1 cellular context compared by ENCODE assay signal in the genomic region with DNA sequence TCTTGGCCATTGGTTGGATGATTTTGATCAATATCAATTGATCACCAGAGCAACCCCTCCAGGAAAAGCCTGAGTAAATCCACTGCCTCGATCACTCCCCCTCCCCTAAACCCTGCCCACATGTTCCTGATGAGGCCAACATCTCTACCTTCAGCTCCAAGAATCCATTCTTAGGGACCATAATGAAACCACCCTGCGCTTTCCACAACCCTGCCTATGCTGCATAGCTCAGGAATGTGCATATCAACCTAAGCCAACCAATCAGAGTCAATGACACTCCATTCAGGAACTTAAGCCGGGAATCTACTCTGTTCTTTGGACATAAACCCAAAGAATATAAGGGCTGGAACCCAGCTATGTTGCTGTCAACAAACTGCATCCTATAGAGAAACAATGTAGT.
TF ChIP-seq lines count a peak whose summit lies in the region.

No MANE protein-coding gene starts in this region.

TF ChIP-seq in GM23338, 12 proteins besides CTCF, POLR2A, EP300 and RAD21:
- TF ChIP-seq, protein P1, sequence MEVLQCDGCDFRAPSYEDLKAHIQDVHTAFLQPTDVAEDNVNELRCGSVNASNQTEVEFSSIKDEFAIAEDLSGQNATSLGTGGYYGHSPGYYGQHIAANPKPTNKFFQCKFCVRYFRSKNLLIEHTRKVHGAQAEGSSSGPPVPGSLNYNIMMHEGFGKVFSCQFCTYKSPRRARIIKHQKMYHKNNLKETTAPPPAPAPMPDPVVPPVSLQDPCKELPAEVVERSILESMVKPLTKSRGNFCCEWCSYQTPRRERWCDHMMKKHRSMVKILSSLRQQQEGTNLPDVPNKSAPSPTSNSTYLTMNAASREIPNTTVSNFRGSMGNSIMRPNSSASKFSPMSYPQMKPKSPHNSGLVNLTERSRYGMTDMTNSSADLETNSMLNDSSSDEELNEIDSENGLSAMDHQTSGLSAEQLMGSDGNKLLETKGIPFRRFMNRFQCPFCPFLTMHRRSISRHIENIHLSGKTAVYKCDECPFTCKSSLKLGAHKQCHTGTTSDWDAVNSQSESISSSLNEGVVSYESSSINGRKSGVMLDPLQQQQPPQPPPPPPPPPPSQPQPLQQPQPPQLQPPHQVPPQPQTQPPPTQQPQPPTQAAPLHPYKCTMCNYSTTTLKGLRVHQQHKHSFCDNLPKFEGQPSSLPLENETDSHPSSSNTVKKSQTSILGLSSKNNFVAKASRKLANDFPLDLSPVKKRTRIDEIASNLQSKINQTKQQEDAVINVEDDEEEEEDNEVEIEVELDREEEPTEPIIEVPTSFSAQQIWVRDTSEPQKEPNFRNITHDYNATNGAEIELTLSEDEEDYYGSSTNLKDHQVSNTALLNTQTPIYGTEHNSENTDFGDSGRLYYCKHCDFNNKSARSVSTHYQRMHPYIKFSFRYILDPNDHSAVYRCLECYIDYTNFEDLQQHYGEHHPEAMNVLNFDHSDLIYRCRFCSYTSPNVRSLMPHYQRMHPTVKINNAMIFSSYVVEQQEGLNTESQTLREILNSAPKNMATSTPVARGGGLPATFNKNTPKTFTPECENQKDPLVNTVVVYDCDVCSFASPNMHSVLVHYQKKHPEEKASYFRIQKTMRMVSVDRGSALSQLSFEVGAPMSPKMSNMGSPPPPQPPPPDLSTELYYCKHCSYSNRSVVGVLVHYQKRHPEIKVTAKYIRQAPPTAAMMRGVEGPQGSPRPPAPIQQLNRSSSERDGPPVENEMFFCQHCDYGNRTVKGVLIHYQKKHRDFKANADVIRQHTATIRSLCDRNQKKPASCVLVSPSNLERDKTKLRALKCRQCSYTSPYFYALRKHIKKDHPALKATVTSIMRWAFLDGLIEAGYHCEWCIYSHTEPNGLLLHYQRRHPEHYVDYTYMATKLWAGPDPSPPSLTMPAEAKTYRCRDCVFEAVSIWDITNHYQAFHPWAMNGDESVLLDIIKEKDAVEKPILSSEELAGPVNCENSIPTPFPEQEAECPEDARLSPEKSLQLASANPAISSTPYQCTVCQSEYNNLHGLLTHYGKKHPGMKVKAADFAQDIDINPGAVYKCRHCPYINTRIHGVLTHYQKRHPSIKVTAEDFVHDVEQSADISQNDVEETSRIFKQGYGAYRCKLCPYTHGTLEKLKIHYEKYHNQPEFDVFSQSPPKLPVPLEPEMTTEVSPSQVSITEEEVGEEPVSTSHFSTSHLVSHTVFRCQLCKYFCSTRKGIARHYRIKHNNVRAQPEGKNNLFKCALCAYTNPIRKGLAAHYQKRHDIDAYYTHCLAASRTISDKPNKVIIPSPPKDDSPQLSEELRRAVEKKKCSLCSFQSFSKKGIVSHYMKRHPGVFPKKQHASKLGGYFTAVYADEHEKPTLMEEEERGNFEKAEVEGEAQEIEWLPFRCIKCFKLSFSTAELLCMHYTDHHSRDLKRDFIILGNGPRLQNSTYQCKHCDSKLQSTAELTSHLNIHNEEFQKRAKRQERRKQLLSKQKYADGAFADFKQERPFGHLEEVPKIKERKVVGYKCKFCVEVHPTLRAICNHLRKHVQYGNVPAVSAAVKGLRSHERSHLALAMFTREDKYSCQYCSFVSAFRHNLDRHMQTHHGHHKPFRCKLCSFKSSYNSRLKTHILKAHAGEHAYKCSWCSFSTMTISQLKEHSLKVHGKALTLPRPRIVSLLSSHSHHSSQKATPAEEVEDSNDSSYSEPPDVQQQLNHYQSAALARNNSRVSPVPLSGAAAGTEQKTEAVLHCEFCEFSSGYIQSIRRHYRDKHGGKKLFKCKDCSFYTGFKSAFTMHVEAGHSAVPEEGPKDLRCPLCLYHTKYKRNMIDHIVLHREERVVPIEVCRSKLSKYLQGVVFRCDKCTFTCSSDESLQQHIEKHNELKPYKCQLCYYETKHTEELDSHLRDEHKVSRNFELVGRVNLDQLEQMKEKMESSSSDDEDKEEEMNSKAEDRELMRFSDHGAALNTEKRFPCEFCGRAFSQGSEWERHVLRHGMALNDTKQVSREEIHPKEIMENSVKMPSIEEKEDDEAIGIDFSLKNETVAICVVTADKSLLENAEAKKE (CRISPR knock-in tag; IDR thresholded peaks at IDR 0.05): no peak
- TF ChIP-seq STAT1 (IDR thresholded peaks at IDR 0.05; ENCODE audit: unreplicated experiment) (no peak), NANOG (IDR thresholded peaks at IDR 0.05; ENCODE audit: borderline replicate concordance) (no peak), JUNB (IDR thresholded peaks at IDR 0.05; ENCODE audit: unreplicated experiment) (no peak), ZNF331 (CRISPR knock-in tag; IDR thresholded peaks at IDR 0.05; ENCODE audit: low read depth) (no peak), CREB1 (CRISPR knock-in tag; IDR thresholded peaks at IDR 0.05; ENCODE audit: low read depth) (no peak), EZH2phosphoT487 (IDR thresholded peaks at IDR 0.05; ENCODE audit: unreplicated experiment) (no peak)
- TF ChIP-seq, protein P2, sequence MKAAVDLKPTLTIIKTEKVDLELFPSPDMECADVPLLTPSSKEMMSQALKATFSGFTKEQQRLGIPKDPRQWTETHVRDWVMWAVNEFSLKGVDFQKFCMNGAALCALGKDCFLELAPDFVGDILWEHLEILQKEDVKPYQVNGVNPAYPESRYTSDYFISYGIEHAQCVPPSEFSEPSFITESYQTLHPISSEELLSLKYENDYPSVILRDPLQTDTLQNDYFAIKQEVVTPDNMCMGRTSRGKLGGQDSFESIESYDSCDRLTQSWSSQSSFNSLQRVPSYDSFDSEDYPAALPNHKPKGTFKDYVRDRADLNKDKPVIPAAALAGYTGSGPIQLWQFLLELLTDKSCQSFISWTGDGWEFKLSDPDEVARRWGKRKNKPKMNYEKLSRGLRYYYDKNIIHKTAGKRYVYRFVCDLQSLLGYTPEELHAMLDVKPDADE (IDR thresholded peaks at IDR 0.05): no peak
